Comparison of ENCODE assay signal across 1 cellular context in the genomic region with DNA sequence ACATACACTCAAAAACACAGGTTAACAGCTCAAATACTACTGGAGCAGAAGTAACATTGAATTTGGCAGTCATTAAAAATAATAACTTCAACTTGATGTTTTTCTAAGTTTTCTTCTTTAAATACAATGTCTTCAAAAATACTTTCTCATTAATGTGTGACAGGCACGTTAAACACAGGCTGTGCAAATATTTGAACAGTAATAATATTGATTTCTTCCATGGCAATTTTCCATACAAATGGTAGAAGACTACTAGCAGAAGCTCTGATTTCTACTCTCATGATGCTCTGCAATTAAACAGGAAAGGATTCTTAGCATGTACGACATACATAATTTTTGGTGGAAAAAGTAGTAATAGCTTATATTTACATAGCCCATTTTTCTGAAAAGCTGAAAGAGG.
TF ChIP-seq lines count a peak whose summit lies in the region.

No MANE protein-coding gene starts in this region.

TF ChIP-seq in HepG2, 621 proteins besides CTCF, POLR2A, EP300 and RAD21 (continued from another document):
- TF ChIP-seq, protein P1, sequence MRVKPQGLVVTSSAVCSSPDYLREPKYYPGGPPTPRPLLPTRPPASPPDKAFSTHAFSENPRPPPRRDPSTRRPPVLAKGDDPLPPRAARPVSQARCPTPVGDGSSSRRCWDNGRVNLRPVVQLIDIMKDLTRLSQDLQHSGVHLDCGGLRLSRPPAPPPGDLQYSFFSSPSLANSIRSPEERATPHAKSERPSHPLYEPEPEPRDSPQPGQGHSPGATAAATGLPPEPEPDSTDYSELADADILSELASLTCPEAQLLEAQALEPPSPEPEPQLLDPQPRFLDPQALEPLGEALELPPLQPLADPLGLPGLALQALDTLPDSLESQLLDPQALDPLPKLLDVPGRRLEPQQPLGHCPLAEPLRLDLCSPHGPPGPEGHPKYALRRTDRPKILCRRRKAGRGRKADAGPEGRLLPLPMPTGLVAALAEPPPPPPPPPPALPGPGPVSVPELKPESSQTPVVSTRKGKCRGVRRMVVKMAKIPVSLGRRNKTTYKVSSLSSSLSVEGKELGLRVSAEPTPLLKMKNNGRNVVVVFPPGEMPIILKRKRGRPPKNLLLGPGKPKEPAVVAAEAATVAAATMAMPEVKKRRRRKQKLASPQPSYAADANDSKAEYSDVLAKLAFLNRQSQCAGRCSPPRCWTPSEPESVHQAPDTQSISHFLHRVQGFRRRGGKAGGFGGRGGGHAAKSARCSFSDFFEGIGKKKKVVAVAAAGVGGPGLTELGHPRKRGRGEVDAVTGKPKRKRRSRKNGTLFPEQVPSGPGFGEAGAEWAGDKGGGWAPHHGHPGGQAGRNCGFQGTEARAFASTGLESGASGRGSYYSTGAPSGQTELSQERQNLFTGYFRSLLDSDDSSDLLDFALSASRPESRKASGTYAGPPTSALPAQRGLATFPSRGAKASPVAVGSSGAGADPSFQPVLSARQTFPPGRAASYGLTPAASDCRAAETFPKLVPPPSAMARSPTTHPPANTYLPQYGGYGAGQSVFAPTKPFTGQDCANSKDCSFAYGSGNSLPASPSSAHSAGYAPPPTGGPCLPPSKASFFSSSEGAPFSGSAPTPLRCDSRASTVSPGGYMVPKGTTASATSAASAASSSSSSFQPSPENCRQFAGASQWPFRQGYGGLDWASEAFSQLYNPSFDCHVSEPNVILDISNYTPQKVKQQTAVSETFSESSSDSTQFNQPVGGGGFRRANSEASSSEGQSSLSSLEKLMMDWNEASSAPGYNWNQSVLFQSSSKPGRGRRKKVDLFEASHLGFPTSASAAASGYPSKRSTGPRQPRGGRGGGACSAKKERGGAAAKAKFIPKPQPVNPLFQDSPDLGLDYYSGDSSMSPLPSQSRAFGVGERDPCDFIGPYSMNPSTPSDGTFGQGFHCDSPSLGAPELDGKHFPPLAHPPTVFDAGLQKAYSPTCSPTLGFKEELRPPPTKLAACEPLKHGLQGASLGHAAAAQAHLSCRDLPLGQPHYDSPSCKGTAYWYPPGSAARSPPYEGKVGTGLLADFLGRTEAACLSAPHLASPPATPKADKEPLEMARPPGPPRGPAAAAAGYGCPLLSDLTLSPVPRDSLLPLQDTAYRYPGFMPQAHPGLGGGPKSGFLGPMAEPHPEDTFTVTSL (CRISPR knock-in tag; IDR thresholded peaks at IDR 0.05; ENCODE audit: borderline replicate concordance) = peak; percentile 79; the same call in 1 of the 2 replicates
- TF ChIP-seq SOX5 (CRISPR knock-in tag; IDR thresholded peaks at IDR 0.05; ENCODE audit: borderline replicate concordance) (peak; percentile 59; the same call in 1 of the 2 replicates), DNMT3B (CRISPR knock-in tag; conservative IDR thresholded peaks at IDR 0.05) (peak; percentile 47; the same call in 1 of the 2 replicates), GFI1 (CRISPR knock-in tag; IDR thresholded peaks at IDR 0.05; ENCODE audit: borderline replicate concordance) (peak; percentile 94), HDAC1 (CRISPR knock-in tag; IDR thresholded peaks at IDR 0.05) (0 out of 2 replicates have a peak, but pooled peaks have one; percentile 41)
- TF ChIP-seq, protein P2, sequence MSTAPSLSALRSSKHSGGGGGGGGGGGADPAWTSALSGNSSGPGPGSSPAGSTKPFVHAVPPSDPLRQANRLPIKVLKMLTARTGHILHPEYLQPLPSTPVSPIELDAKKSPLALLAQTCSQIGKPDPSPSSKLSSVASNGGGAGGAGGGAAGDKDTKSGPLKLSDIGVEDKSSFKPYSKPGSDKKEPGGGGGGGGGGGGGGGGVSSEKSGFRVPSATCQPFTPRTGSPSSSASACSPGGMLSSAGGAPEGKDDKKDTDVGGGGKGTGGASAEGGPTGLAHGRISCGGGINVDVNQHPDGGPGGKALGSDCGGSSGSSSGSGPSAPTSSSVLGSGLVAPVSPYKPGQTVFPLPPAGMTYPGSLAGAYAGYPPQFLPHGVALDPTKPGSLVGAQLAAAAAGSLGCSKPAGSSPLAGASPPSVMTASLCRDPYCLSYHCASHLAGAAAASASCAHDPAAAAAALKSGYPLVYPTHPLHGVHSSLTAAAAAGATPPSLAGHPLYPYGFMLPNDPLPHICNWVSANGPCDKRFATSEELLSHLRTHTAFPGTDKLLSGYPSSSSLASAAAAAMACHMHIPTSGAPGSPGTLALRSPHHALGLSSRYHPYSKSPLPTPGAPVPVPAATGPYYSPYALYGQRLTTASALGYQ (CRISPR knock-in tag; IDR thresholded peaks at IDR 0.05) = 0 out of 2 replicates have a peak, but pooled peaks have one; percentile 42
